In the genomic region with DNA sequence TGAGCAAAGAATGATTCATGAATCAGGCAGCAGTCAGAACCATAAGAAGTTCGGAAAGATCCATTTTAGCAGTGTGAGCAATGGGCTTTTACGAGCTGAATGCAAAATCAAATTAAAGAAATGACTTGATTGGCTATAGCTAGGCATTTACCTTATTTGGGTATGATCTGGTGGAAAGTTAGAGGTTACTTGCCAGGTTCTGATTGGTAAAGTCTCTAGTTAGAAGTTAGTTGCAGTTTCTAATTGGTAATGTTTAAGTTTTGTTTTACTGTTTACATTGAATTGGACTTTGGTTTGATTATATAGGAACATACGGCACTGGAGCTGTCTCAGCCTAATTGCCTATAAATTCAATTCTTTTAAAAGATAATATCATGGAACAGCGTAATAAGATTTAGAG, we compare ENCODE assay signal across 29 cellular contexts.
DNase-seq lines count a peak whose midpoint lies in the region; ATAC-seq and TF ChIP-seq lines count a peak whose summit lies in the region.
"Had no signal": no experiment of that assay in that cellular context is flagged by ENCODE, and none has a peak within 500 bp of the region (broad histone marks: within the 10 kb centered on the region; RNA-seq: fewer than 3 reads in every experiment).

No MANE protein-coding gene starts in this region.

- H3K27ac ChIP-seq in HEK293 (ENCODE audit: extremely low read depth, low read depth, low read length) (no peak overlapping the region), transverse colon (peak overlapping the region in 3 of 4 donors; percentile 28 to 71 (median 40)), GM23338 (ENCODE audit: low read depth) (no peak overlapping the region), tibial artery (peak overlapping the region in 1 of 2 donors; percentile 26)
- H3K27ac ChIP-seq: C4-2B, HL-60, RWPE1 had no signal

- H3K9me3 Mint-ChIP-seq in chondrocyte (ENCODE audit: low read depth) (no peaks in the 10 kb centered on the region), GM23338 (no peaks in the 10 kb centered on the region)
- H3K9me3 Mint-ChIP-seq: CD8-positive, alpha-beta T cell had no signal

- POLR2A ChIA-PET in HEK293 (lab: Yijun Ruan, JAX): no interaction called here

- H4K20me1 ChIP-seq in GM23338 (replicated peaks; ENCODE audit: insufficient read depth): no peaks in the 10 kb centered on the region

- no peak for TF ChIP-seq POLR2A in transverse colon (IDR thresholded peaks at IDR 0.05)

- in situ Hi-C loops in transverse colon (cut with MboI; ENCODE audit: low pct_ligation_motif_present in 1 of 4, low pct_unique_long_range_greater_than_20kb in 1 of 4, low sequenced_read_pairs in 3 of 4): no loop called here

- H3K27me3 ChIP-seq in transverse colon: no peaks in the 10 kb centered on the region
- no peaks in the 10 kb centered on the region for H3K27me3 ChIP-seq in GM23338 (ENCODE audit: insufficient read depth)
- no peaks in the 10 kb centered on the region for H3K27me3 ChIP-seq in tibial artery

- H3K36me3 ChIP-seq in HEK293 (ENCODE audit: control insufficient read depth in 2 of 2, insufficient read depth in 1 of 2, low read length in 2 of 2) (no peaks in the 10 kb centered on the region), transverse colon (peaks cover 0 to 11% (median 0%) of the 10 kb centered on the region in 4 donors), GM23338 (ENCODE audit: insufficient read depth) (no peaks in the 10 kb centered on the region), tibial artery (peaks cover 26 to 40% (median 35%) of the 10 kb centered on the region in 3 donors)

- H3K4me3 ChIP-seq in HEK293 (ENCODE audit: low read depth, low read length): no peak overlapping the region
- H3K4me3 ChIP-seq in transverse colon: no peak overlapping the region
- H3K4me3 ChIP-seq in GM23338: no peak overlapping the region
- no peak overlapping the region for H3K4me3 ChIP-seq in tibial artery
- H3K4me3 ChIP-seq: GM12878 had no signal

- H3K4me1 Mint-ChIP-seq in chondrocyte (ENCODE audit: low read depth) (peaks cover 26% of the 10 kb centered on the region), GM23338 (peaks cover 3% of the 10 kb centered on the region; the same call in 1 of the 3 replicates)
- H3K4me1 Mint-ChIP-seq: B cell had no signal

- peak; percentile 93 for ATAC-seq in left colon
- no peak for ATAC-seq in GM23338
- ATAC-seq: CD8-positive, alpha-beta T cell; GM12878; Panc1 had no signal

- H3K4me2 ChIP-seq in GM23338: no peak overlapping the region
- H3K4me2 ChIP-seq: SK-N-SH had no signal

- TF ChIP-seq CTCF in HEK293 (tag by site-specific recombination; IDR thresholded peaks at IDR 0.05) (no peak), chondrocyte (IDR thresholded peaks at IDR 0.05) (no peak), transverse colon (IDR thresholded peaks at IDR 0.05) (no peak), GM23338 (conservative IDR thresholded peaks at IDR 0.05; ENCODE audit: low read depth in 2 of 2) (no peak), tibial artery (IDR thresholded peaks at IDR 0.05) (no peak)

- TF ChIP-seq EP300 in transverse colon (IDR thresholded peaks at IDR 0.05; ENCODE audit: low read depth): no peak

- no peaks in the 10 kb centered on the region for H3K27me3 Mint-ChIP-seq in chondrocyte (ENCODE audit: low read depth)
- peaks cover 3% of the 10 kb centered on the region for H3K27me3 Mint-ChIP-seq in GM23338 (ENCODE audit: insufficient read depth, low read depth, poor library complexity)
- H3K27me3 Mint-ChIP-seq: B cell had no signal

- CTCF ChIA-PET in HEK293 (lab: Yijun Ruan, JAX): no interaction called here

- H3K9me2 ChIP-seq in GM23338 (ENCODE audit: insufficient read depth): no peaks in the 10 kb centered on the region
- H3K9me2 ChIP-seq: SK-N-SH had no signal

- H3K4me3 Mint-ChIP-seq in chondrocyte (ENCODE audit: unreplicated experiment) (no peak overlapping the region), GM23338 (no peak overlapping the region)
- H3K4me3 Mint-ChIP-seq: B cell; CD8-positive, alpha-beta T cell had no signal

- intact Hi-C loops in left colon (cut with DNase I, micrococcal nuclease) (no loop called here), transverse colon (cut with DNase I; ENCODE audit: low total_unique reads) (no loop called here), tibial artery (cut with DNase I; ENCODE audit: low total_unique reads) (no loop called here)

- H3K4me1 ChIP-seq in HEK293 (ENCODE audit: control insufficient read depth, insufficient read depth, low read length) (no peaks in the 10 kb centered on the region), transverse colon (peaks cover 0 to 15% (median 6%) of the 10 kb centered on the region in 4 donors), GM23338 (ENCODE audit: insufficient read depth) (no peaks in the 10 kb centered on the region), tibial artery (peaks cover 0 to 33% (median 0%) of the 10 kb centered on the region in 4 donors)

- H3K27ac Mint-ChIP-seq in chondrocyte (ENCODE audit: unreplicated experiment): peak overlapping the region; percentile 36
- H3K27ac Mint-ChIP-seq in GM23338: no peak overlapping the region
- H3K27ac Mint-ChIP-seq: B cell; CD8-positive, alpha-beta T cell had no signal

- DNase-seq in chondrocyte (ENCODE audit: low spot score) (no peak), left colon (no peak), transverse colon (no peak), GM23338 (ENCODE audit: low spot score) (no peak), SHP77 (lab: John Stamatoyannopoulos, UW) (no peak), tibial artery (no peak)
- DNase-seq: Caco-2; CD8-positive, alpha-beta T cell; EL; GDM1; HCEC 1CT; Karpas-422; NCI-H1092; NCI-H1417 treated with DMSO at 0.1 percent for 48 hours; NCI-H1694 treated with DMSO at 0.1 percent for 48 hours; NCI-H2081 treated with DMSO at 0.1 percent for 48 hours; NCI-H2171; NCI-H226; NCI-H510A; NCI-H69; SHP77 treated with DMSO at 0.1 percent for 48 hours; SK-N-SH had no signal

- no peak overlapping the region for H2AFZ ChIP-seq in GM23338

- H3K79me2 ChIP-seq in GM23338 (replicated peaks; ENCODE audit: insufficient read depth): no peaks in the 10 kb centered on the region

- H3F3A ChIP-seq in GM23338 (replicated peaks; ENCODE audit: low read depth): no peaks in the 10 kb centered on the region

- WGBS in transverse colon (ENCODE audit: low coverage in 1 of 2), 2 donors: 51% methylated on average over 4 of the region's 4 CpGs

- H3K9me3 ChIP-seq in HEK293 (ENCODE audit: control insufficient read depth, insufficient read depth, low read depth, low read length) (no peaks in the 10 kb centered on the region), transverse colon (no peaks in the 10 kb centered on the region), tibial artery (no peaks in the 10 kb centered on the region)
- H3K9me3 ChIP-seq: Caco-2, SK-N-SH had no signal

- H3K36me3 Mint-ChIP-seq in chondrocyte (ENCODE audit: low read depth): peaks cover 42% of the 10 kb centered on the region
- no peaks in the 10 kb centered on the region for H3K36me3 Mint-ChIP-seq in GM23338 (ENCODE audit: low read depth)

TF ChIP-seq in HEK293, 187 proteins besides CTCF, POLR2A, EP300 and RAD21:
- TF ChIP-seq REPIN1 (tag by site-specific recombination; IDR thresholded peaks at IDR 0.05; ENCODE audit: low read depth) (no peak), ZNF549 (tag by site-specific recombination; IDR thresholded peaks at IDR 0.05) (0 out of 2 replicates have a peak, but pooled peaks have one; percentile 32)

TF ChIP-seq in GM23338, 12 proteins besides CTCF, POLR2A, EP300 and RAD21 (continues in another document):
- TF ChIP-seq ZNF114 (CRISPR knock-in tag; IDR thresholded peaks at IDR 0.05) (no peak), POLR2AphosphoS5 (IDR thresholded peaks at IDR 0.05; ENCODE audit: low read depth) (no peak), EZH2phosphoT487 (IDR thresholded peaks at IDR 0.05; ENCODE audit: unreplicated experiment) (no peak), NANOG (IDR thresholded peaks at IDR 0.05; ENCODE audit: borderline replicate concordance) (no peak), EZH2 (IDR thresholded peaks at IDR 0.05; ENCODE audit: low read depth, unreplicated experiment) (no peak), JUNB (IDR thresholded peaks at IDR 0.05; ENCODE audit: unreplicated experiment) (no peak)
- TF ChIP-seq, protein P1, sequence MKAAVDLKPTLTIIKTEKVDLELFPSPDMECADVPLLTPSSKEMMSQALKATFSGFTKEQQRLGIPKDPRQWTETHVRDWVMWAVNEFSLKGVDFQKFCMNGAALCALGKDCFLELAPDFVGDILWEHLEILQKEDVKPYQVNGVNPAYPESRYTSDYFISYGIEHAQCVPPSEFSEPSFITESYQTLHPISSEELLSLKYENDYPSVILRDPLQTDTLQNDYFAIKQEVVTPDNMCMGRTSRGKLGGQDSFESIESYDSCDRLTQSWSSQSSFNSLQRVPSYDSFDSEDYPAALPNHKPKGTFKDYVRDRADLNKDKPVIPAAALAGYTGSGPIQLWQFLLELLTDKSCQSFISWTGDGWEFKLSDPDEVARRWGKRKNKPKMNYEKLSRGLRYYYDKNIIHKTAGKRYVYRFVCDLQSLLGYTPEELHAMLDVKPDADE (IDR thresholded peaks at IDR 0.05): no peak

Comparison
In these comparisons a context has a peak if more than half of its experiments do, and no peak if none do; other contexts are left out.
1. H3K27ac ChIP-seq: peak in transverse colon (3 of 4); none in HEK293 (single experiment) and GM23338 (single experiment).